27 cellular contexts compared by ENCODE assay signal in genomic region chr20:58218665-58219341, GRCh38. TPM values are rescaled to one million over a fixed set of nuclear protein-coding genes. Genes with fewer than 3 reads are reported as not detected.
"Had no signal": no experiment of that assay in that cellular context is flagged by ENCODE, and none has a peak within 500 bp of the region (broad histone marks: within the 10 kb centered on the region; RNA-seq: fewer than 3 reads in every experiment).

No MANE protein-coding gene starts in this region.

- H3K9me3 ChIP-seq: prostate gland had no signal

- ATAC-seq: activated T-helper 17 cell treated with anti-CD3 and anti-CD28 coated beads, Interleukin-2, amount 50 U/mL, for 72 hours; heart right ventricle; left cardiac atrium; stimulated activated effector memory CD8-positive, alpha-beta T cell treated with anti-CD3 and anti-CD28 coated beads, Interleukin-12 subunit alpha, Interleukin-12 subunit beta, amount 100 ng/mL, for 72 hours; stimulated activated naive CD8-positive, alpha-beta T cell treated with anti-CD3 and anti-CD28 coated beads, Interleukin-15, amount 100 ng/mL, for 72 hours had no signal

- H3K4me3 Mint-ChIP-seq: activated naive CD4-positive, alpha-beta T cell treated with anti-CD3 and anti-CD28 coated beads, Interleukin-2, amount 10 ng/mL, durations not matched to agents 7 days and 5 days; activated T-cell treated with anti-CD3 and anti-CD28 coated beads, Interleukin-2, amount 50 U/mL, for 24 hours; activated T-helper 17 cell treated with anti-CD3 and anti-CD28 coated beads, Interleukin-2, amount 50 U/mL, for 72 hours; neural crest cell; stimulated activated effector memory CD8-positive, alpha-beta T cell treated with anti-CD3 and anti-CD28 coated beads, Interleukin-12 subunit alpha, Interleukin-12 subunit beta, amount 100 ng/mL, for 72 hours; stimulated activated naive CD8-positive, alpha-beta T cell treated with anti-CD3 and anti-CD28 coated beads, Interleukin-15, amount 100 ng/mL, for 72 hours had no signal

- H3K4me1 Mint-ChIP-seq: neural crest cell; stimulated activated naive CD8-positive, alpha-beta T cell treated with anti-CD3 and anti-CD28 coated beads, Interleukin-15, amount 100 ng/mL, for 72 hours had no signal

- H3K36me3 ChIP-seq: heart right ventricle, prostate gland, right atrium auricular region, tibial artery had no signal

- DNase-seq: activated CD4-positive, alpha-beta T cell treated with anti-CD3 and anti-CD28 coated beads, Interleukin-2, amount 50 U/mL, for 4 hours; activated CD8-positive, alpha-beta memory T cell treated with anti-CD3 and anti-CD28 coated beads for 24 hours; activated CD8-positive, alpha-beta memory T cell treated with anti-CD3 and anti-CD28 coated beads, Interleukin-2, amount 50 U/mL, for 4 hours; activated naive CD4-positive, alpha-beta T cell treated with anti-CD3 and anti-CD28 coated beads, Interleukin-2, amount 10 ng/mL, durations not matched to agents 7 days and 5 days; activated T-cell treated with anti-CD3 and anti-CD28 coated beads, Interleukin-2, amount 50 U/mL, for 24 hours; amygdala; cortex of kidney; heart right ventricle; islet precursor cell; left cardiac atrium; stimulated activated CD4-positive, alpha-beta T cell treated with anti-CD3 and anti-CD28 coated beads, Interleukin-1b, Interleukin-23, amount 100 ng/mL, for 48 hours; stimulated activated naive CD8-positive, alpha-beta T cell treated with anti-CD3 and anti-CD28 coated beads, Interleukin-15, amount 100 ng/mL, for 72 hours; T-helper 9 cell had no signal

- H3K36me3 Mint-ChIP-seq: activated naive CD4-positive, alpha-beta T cell treated with anti-CD3 and anti-CD28 coated beads, Interleukin-2, amount 10 ng/mL, durations not matched to agents 7 days and 5 days; stimulated activated effector memory CD8-positive, alpha-beta T cell treated with anti-CD3 and anti-CD28 coated beads, Interleukin-12 subunit alpha, Interleukin-12 subunit beta, amount 100 ng/mL, for 72 hours had no signal

- H3K27ac Mint-ChIP-seq: activated naive CD4-positive, alpha-beta T cell treated with anti-CD3 and anti-CD28 coated beads, Interleukin-2, amount 10 ng/mL, durations not matched to agents 7 days and 5 days; activated T-cell treated with anti-CD3 and anti-CD28 coated beads, Interleukin-2, amount 50 U/mL, for 24 hours; activated T-helper 17 cell treated with anti-CD3 and anti-CD28 coated beads, Interleukin-2, amount 50 U/mL, for 72 hours; stimulated activated effector memory CD8-positive, alpha-beta T cell treated with anti-CD3 and anti-CD28 coated beads, Interleukin-12 subunit alpha, Interleukin-12 subunit beta, amount 100 ng/mL, for 72 hours; stimulated activated naive CD8-positive, alpha-beta T cell treated with anti-CD3 and anti-CD28 coated beads, Interleukin-15, amount 100 ng/mL, for 72 hours had no signal

- H3K27me3 ChIP-seq: right atrium auricular region had no signal

- H3K4me3 ChIP-seq: heart right ventricle, prostate gland, right atrium auricular region, skin epidermis, tibial artery had no signal

- H3K4me1 ChIP-seq: heart right ventricle, prostate gland, right atrium auricular region had no signal

- H3K27ac ChIP-seq: epithelial cell of prostate, heart right ventricle, prostate gland, right atrium auricular region, skin epidermis, tibial artery had no signal

RNA-seq across cellular contexts. Expression of gene ANKRD60, which starts 9.7 kb away (rescaled TPM):
- total RNA-seq: activated T-helper 17 cell treated with anti-CD3 and anti-CD28 coated beads, Interleukin-2, amount 50 U/mL, for 72 hours; cerebellum; fibroblast of villous mesenchyme; heart right ventricle; left cardiac atrium; liver; neural crest cell; omental fat pad; right atrium auricular region; T-helper 1 cell treated with Interleukin-12 subunit alpha and Interleukin-12 subunit beta and Interleukin-4 antibody, amounts not matched to agents 30 ng/mL and 1 ng/mL, for 36 hours; ureter had no signal
